In genomic region chr19:49927526-49928264, GRCh38 we compare ENCODE assay signal across 1 cellular context.
TF ChIP-seq lines count a peak whose summit lies in the region.

No MANE protein-coding gene starts in this region.

TF ChIP-seq in endothelial cell of umbilical vein, 7 proteins besides CTCF, POLR2A, EP300 and RAD21:
- TF ChIP-seq, protein P1, sequence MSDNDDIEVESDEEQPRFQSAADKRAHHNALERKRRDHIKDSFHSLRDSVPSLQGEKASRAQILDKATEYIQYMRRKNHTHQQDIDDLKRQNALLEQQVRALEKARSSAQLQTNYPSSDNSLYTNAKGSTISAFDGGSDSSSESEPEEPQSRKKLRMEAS (IDR thresholded peaks at IDR 0.05; ENCODE audit: insufficient read depth, insufficient read length): no peak
- TF ChIP-seq MYC (IDR thresholded peaks at IDR 0.05; ENCODE audit: low read depth, low read length) (no peak), POLR2AphosphoS5 (IDR thresholded peaks at IDR 0.05; ENCODE audit: insufficient read depth, low read depth, low read length) (no peak), EZH2 (IDR thresholded peaks at IDR 0.05; ENCODE audit: borderline replicate concordance, low read depth, low read length, severe bottlenecking) (no peak), JUN (IDR thresholded peaks at IDR 0.05; ENCODE audit: borderline replicate concordance, insufficient read depth, insufficient read length, low read depth) (no peak), GATA2 (IDR thresholded peaks at IDR 0.05; ENCODE audit: insufficient read depth, insufficient read length, low read depth, low read length) (no peak), FOS (IDR thresholded peaks at IDR 0.05; ENCODE audit: borderline replicate concordance, insufficient read depth, low read length) (no peak)
TF ChIP-seq in endothelial cell of umbilical vein: peak in this region for 0.
